ENCODE assay signal across 21 cellular contexts in the genomic region with DNA sequence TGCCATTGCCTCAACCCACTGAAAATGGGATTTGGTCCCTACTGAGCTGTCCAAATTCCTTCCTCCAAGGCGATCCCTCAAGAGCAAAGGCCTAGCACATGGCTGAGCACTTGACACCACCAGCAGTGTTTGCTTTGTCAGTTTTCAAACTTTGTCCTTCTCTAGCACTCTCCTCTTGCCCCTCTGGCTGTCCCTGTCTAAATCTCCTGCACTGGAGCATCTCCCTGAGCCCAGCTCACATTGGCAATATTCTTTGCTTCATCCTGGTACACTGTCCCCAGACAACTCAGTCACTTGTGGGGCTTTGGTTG.
"Had no signal": no experiment of that assay in that cellular context is flagged by ENCODE, and none has a peak within 500 bp of the region (broad histone marks: within the 10 kb centered on the region; RNA-seq: fewer than 3 reads in every experiment).

No MANE protein-coding gene starts in this region.

- ATAC-seq: sciatic nerve; stimulated activated naive B cell treated with anti-CD40 and anti-IgM and Interleukin-4, amounts not matched to agents 10 μg/mL and 1 μg/mL and 100 μg/mL, for 72 hours had no signal

- H3K27ac Mint-ChIP-seq: activated naive CD4-positive, alpha-beta T cell treated with anti-CD3 and anti-CD28 coated beads, Interleukin-2, amount 10 ng/mL, durations not matched to agents 7 days and 5 days; stimulated activated naive B cell treated with anti-CD40 and anti-IgM and Interleukin-4, amounts not matched to agents 10 μg/mL and 1 μg/mL and 100 μg/mL, for 72 hours had no signal

- H3K4me1 ChIP-seq: testis, uterus had no signal

- H3K27ac ChIP-seq: cardiac muscle cell, hepatocyte, testis, uterus had no signal

- H3K9me3 ChIP-seq: testis, uterus had no signal

- H3K4me3 Mint-ChIP-seq: activated CD4-positive, alpha-beta memory T cell treated with anti-CD3 and anti-CD28 coated beads, Interleukin-2, amount 10 ng/mL, durations not matched to agents 7 days and 5 days; activated naive CD4-positive, alpha-beta T cell treated with anti-CD3 and anti-CD28 coated beads, Interleukin-2, amount 10 ng/mL, durations not matched to agents 7 days and 5 days; stimulated activated naive B cell treated with anti-CD40 and anti-IgM and Interleukin-4, amounts not matched to agents 10 μg/mL and 1 μg/mL and 100 μg/mL, for 72 hours had no signal

- H3K79me2 ChIP-seq: hepatocyte had no signal

- H3K4me2 ChIP-seq: hepatocyte had no signal

- H3K27me3 ChIP-seq: cardiac muscle cell, hepatocyte, left lung, testis, uterus had no signal

- H3K36me3 ChIP-seq: cardiac muscle cell, left lung, uterus had no signal

- DNase-seq: activated CD4-positive, alpha-beta T cell treated with anti-CD3 and anti-CD28 coated beads for 48 hours; activated effector memory CD4-positive, alpha-beta T cell treated with anti-CD3 and anti-CD28 coated beads, Interleukin-2, amount 50 U/mL, for 16 hours; activated naive CD4-positive, alpha-beta T cell treated with anti-CD3 and anti-CD28 coated beads, Interleukin-2, amount 10 ng/mL, durations not matched to agents 7 days and 5 days; effector CD4-positive, alpha-beta T cell; glutamatergic neuron; left lung; occipital lobe; small intestine; stimulated activated CD4-positive, alpha-beta T cell treated with anti-CD3 and anti-CD28 coated beads, Interleukin-15, amount 100 ng/mL, for 24 hours; stimulated activated CD8-positive, alpha-beta memory T cell treated with anti-CD3 and anti-CD28 coated beads, Interleukin-4, amount 100 ng/mL, for 48 hours; stimulated activated naive B cell treated with anti-CD40 and anti-IgM and Interleukin-4, amounts not matched to agents 10 μg/mL and 1 μg/mL and 100 μg/mL, for 72 hours; testis; trophoblast cell; uterus had no signal

- H3K4me3 ChIP-seq: cardiac muscle cell, hepatocyte, left lung, lung, testis, uterus had no signal

- FAIRE-seq: endometrium, frontal cortex, small intestine had no signal

- H2AFZ ChIP-seq: hepatocyte had no signal
